In genomic region chrX:55487143-55487542, GRCh38 we compare ENCODE assay signal across 26 cellular contexts. TPM values are rescaled to one million over a fixed set of nuclear protein-coding genes. Genes with fewer than 3 reads are reported as not detected.
DNase-seq lines count a peak whose midpoint lies in the region; TF ChIP-seq lines count a peak whose summit lies in the region.
"Had no signal": no experiment of that assay in that cellular context is flagged by ENCODE, and none has a peak within 500 bp of the region (broad histone marks: within the 10 kb centered on the region; RNA-seq: fewer than 3 reads in every experiment).

No MANE protein-coding gene starts in this region.

- H3K36me3 Mint-ChIP-seq in activated CD4-positive, alpha-beta T cell treated with anti-CD3 and anti-CD28 coated beads, Interleukin-2, amount 10 ng/mL, durations not matched to agents 24 days and 14 days (ENCODE audit: low read depth) = no peaks in the 10 kb centered on the region
- peaks cover 17% of the 10 kb centered on the region for H3K36me3 Mint-ChIP-seq in endodermal cell (ENCODE audit: low read depth)

- no peak overlapping the region for H3K27ac Mint-ChIP-seq in activated CD4-positive, alpha-beta T cell treated with anti-CD3 and anti-CD28 coated beads, Interleukin-2, amount 10 ng/mL, durations not matched to agents 24 days and 14 days
- no peak overlapping the region for H3K27ac Mint-ChIP-seq in endodermal cell
- H3K27ac Mint-ChIP-seq: nephron progenitor cell had no signal

- H2BK5ac ChIP-seq in mesenchymal stem cell (ENCODE audit: low read depth, low read length, poor library complexity, severe bottlenecking) = no peak overlapping the region

- H3K9me3 ChIP-seq in Loucy (ENCODE audit: insufficient read depth, low read depth, low read length) (no peaks in the 10 kb centered on the region), endodermal cell (ENCODE audit: control insufficient read depth, low read length) (no peaks in the 10 kb centered on the region), stomach smooth muscle (ENCODE audit: control insufficient read depth in 2 of 2, low read length in 2 of 2) (no peaks in the 10 kb centered on the region), mesenchymal stem cell (ENCODE audit: control insufficient read depth, low read length) (no peaks in the 10 kb centered on the region)
- H3K9me3 ChIP-seq: A549, Caco-2, gastrocnemius medialis, left ventricle myocardium inferior, Peyer's patch, upper lobe of right lung had no signal

- no peaks in the 10 kb centered on the region for H3K79me1 ChIP-seq in mesenchymal stem cell (replicated peaks; ENCODE audit: low read length, poor library complexity, severe bottlenecking)

- no peak overlapping the region for H2BK120ac ChIP-seq in mesenchymal stem cell (ENCODE audit: low read depth, low read length)

- H3K79me2 ChIP-seq in Loucy (ENCODE audit: insufficient read depth, low read length) = peaks cover 4% of the 10 kb centered on the region

- peaks cover 14% of the 10 kb centered on the region for H3K4me1 Mint-ChIP-seq in activated CD4-positive, alpha-beta T cell treated with anti-CD3 and anti-CD28 coated beads, Interleukin-2, amount 10 ng/mL, durations not matched to agents 24 days and 14 days
- H3K4me1 Mint-ChIP-seq in endodermal cell = no peaks in the 10 kb centered on the region

- H3K4me2 ChIP-seq in Loucy (ENCODE audit: low read depth, low read length, poor library complexity, severe bottlenecking) = peak overlapping the region; percentile 82
- no peak overlapping the region for H3K4me2 ChIP-seq in mesenchymal stem cell (ENCODE audit: low read length, poor library complexity, severe bottlenecking)

- H2AFZ ChIP-seq in Loucy (ENCODE audit: low read length) (no peak overlapping the region), mesenchymal stem cell (ENCODE audit: low read depth, low read length) (no peak overlapping the region)

- H3K36me3 ChIP-seq in Loucy (ENCODE audit: insufficient read depth, low read length) (no peaks in the 10 kb centered on the region), endodermal cell (ENCODE audit: control insufficient read depth, insufficient read depth, low read length) (peaks cover 10% of the 10 kb centered on the region), stomach smooth muscle (ENCODE audit: control insufficient read depth in 2 of 2, insufficient read depth in 2 of 2, low read length in 2 of 2) (no peaks in the 10 kb centered on the region), mesenchymal stem cell (ENCODE audit: control insufficient read depth in 1 of 2, insufficient read depth in 2 of 2, low read depth in 1 of 2, low read length in 2 of 2) (no peaks in the 10 kb centered on the region)
- H3K36me3 ChIP-seq: brain microvascular endothelial cell, gastrocnemius medialis, left ventricle myocardium inferior, Peyer's patch, upper lobe of right lung, WERI-Rb-1 had no signal

- H3K4me3 Mint-ChIP-seq in activated CD4-positive, alpha-beta T cell treated with anti-CD3 and anti-CD28 coated beads, Interleukin-2, amount 10 ng/mL, durations not matched to agents 24 days and 14 days = no peak overlapping the region
- peak overlapping the region; percentile 90 for H3K4me3 Mint-ChIP-seq in endodermal cell

- H4K91ac ChIP-seq in mesenchymal stem cell (ENCODE audit: low read length) = no peak overlapping the region

- H2BK15ac ChIP-seq in mesenchymal stem cell (ENCODE audit: low read depth, poor library complexity, severe bottlenecking) = no peak overlapping the region

- H3K27me3 Mint-ChIP-seq in activated CD4-positive, alpha-beta T cell treated with anti-CD3 and anti-CD28 coated beads, Interleukin-2, amount 10 ng/mL, durations not matched to agents 24 days and 14 days = no peaks in the 10 kb centered on the region
- no peaks in the 10 kb centered on the region for H3K27me3 Mint-ChIP-seq in endodermal cell (ENCODE audit: insufficient read depth)
- H3K27me3 Mint-ChIP-seq: stimulated activated naive CD8-positive, alpha-beta T cell treated with anti-CD3 and anti-CD28 coated beads, Interleukin-15, amount 100 ng/mL, for 72 hours had no signal

- no peak overlapping the region for H3K18ac ChIP-seq in mesenchymal stem cell (ENCODE audit: low read depth in 1 of 2, low read length in 2 of 2)

- no peaks in the 10 kb centered on the region for H3F3A ChIP-seq in Loucy (ENCODE audit: low read depth)

- DNase-seq in activated CD4-positive, alpha-beta T cell treated with anti-CD3 and anti-CD28 coated beads, Interleukin-2, amount 10 ng/mL, durations not matched to agents 24 days and 14 days = peak; percentile 35
- no peak for DNase-seq in activated CD4-positive, alpha-beta T cell treated with anti-CD3 and anti-CD28 coated beads, Interleukin-2, amount 50 U/mL, for 48 hours
- DNase-seq in endodermal cell = peak; percentile 17
- no peak for DNase-seq in posterior vena cava (ENCODE audit: low spot score)
- no peak for DNase-seq in mesenchymal stem cell
- no peak for DNase-seq in stimulated activated CD4-positive, alpha-beta T cell treated with anti-CD3 and anti-CD28 coated beads, Interleukin-1b, Interleukin-23, amount 100 ng/mL, for 48 hours
- DNase-seq: activated CD4-positive, alpha-beta T cell treated with anti-CD3 and anti-CD28 coated beads, Interleukin-2, amount 50 U/mL, for 4 hours; activated gamma-delta T cell treated with Interleukin-2 at 50 U/mL for 16 hours; brain microvascular endothelial cell; Caco-2; DMS79; gastrocnemius medialis; GOT3; left ventricle myocardium inferior; NCI-H187; NCI-H526 treated with DMSO at 0.1 percent for 48 hours; nephron progenitor cell; Peyer's patch; stimulated activated CD4-positive, alpha-beta T cell treated with anti-CD3 and anti-CD28 coated beads, Interleukin-15, amount 100 ng/mL, for 24 hours; stimulated activated naive CD8-positive, alpha-beta T cell treated with anti-CD3 and anti-CD28 coated beads, Interleukin-15, amount 100 ng/mL, for 72 hours; upper lobe of right lung; WERI-Rb-1 had no signal

- peak overlapping the region; percentile 85 for H3K4me3 ChIP-seq in Loucy (ENCODE audit: low read length, poor library complexity, severe bottlenecking)
- no peak overlapping the region for H3K4me3 ChIP-seq in endodermal cell (ENCODE audit: low read length)
- no peak overlapping the region for H3K4me3 ChIP-seq in stomach smooth muscle (ENCODE audit: low read length in 2 of 2)
- H3K4me3 ChIP-seq in mesenchymal stem cell (ENCODE audit: insufficient read depth in 1 of 2, low read depth in 1 of 2, low read length in 2 of 2) = no peak overlapping the region
- H3K4me3 ChIP-seq: A549, gastrocnemius medialis, GM12878, Peyer's patch, upper lobe of right lung had no signal

- 94% methylated on average over 2 of the region's 2 CpGs; no CpG with 5 or more reads in 1 of the 2 experiments for WGBS in endodermal cell (ENCODE audit: insufficient coverage in 1 of 2, insufficient read length in 1 of 2), 2 experiments
- 100% methylated on average over 2 of the region's 2 CpGs for WGBS in mesenchymal stem cell

- H3K27ac ChIP-seq in endodermal cell (ENCODE audit: low read depth, low read length) (no peak overlapping the region), stomach smooth muscle (ENCODE audit: low read length) (peak overlapping the region; percentile 58), mesenchymal stem cell (ENCODE audit: low read length, poor library complexity, severe bottlenecking) (no peak overlapping the region)
- H3K27ac ChIP-seq: A549, brain microvascular endothelial cell, Peyer's patch, WERI-Rb-1 had no signal

- no peak overlapping the region for H2BK12ac ChIP-seq in mesenchymal stem cell (ENCODE audit: low read length in 2 of 2)

- H3K9me3 Mint-ChIP-seq in activated CD4-positive, alpha-beta T cell treated with anti-CD3 and anti-CD28 coated beads, Interleukin-2, amount 10 ng/mL, durations not matched to agents 24 days and 14 days = no peaks in the 10 kb centered on the region
- H3K9me3 Mint-ChIP-seq in endodermal cell = peaks cover 66% of the 10 kb centered on the region
- H3K9me3 Mint-ChIP-seq: stimulated activated naive CD8-positive, alpha-beta T cell treated with anti-CD3 and anti-CD28 coated beads, Interleukin-15, amount 100 ng/mL, for 72 hours had no signal

- no peak overlapping the region for H3K4ac ChIP-seq in mesenchymal stem cell (ENCODE audit: low read depth in 1 of 2, low read length in 2 of 2)

- H3K4me1 ChIP-seq in Loucy (ENCODE audit: insufficient read depth, low read length, poor library complexity, severe bottlenecking) (peaks cover 10% of the 10 kb centered on the region), endodermal cell (ENCODE audit: control insufficient read depth, insufficient read depth, low read length) (no peaks in the 10 kb centered on the region), stomach smooth muscle (ENCODE audit: control insufficient read depth, insufficient read depth, low read length) (peaks cover 13% of the 10 kb centered on the region), mesenchymal stem cell (ENCODE audit: control insufficient read depth, insufficient read depth, low read depth, low read length) (no peaks in the 10 kb centered on the region)
- H3K4me1 ChIP-seq: Caco-2, gastrocnemius medialis, upper lobe of right lung had no signal

- H3K9ac ChIP-seq in Loucy (ENCODE audit: low read depth, low read length, poor library complexity, severe bottlenecking) (peak overlapping the region; percentile 91), endodermal cell (ENCODE audit: extremely low read depth, low read length, poor library complexity, severe bottlenecking) (no peak overlapping the region), stomach smooth muscle (ENCODE audit: low read length in 2 of 2) (no peak overlapping the region), mesenchymal stem cell (ENCODE audit: low read length) (no peak overlapping the region)

- H4K20me1 ChIP-seq in Loucy (ENCODE audit: insufficient read depth, low read length, poor library complexity, severe bottlenecking) = no peaks in the 10 kb centered on the region

- H3K27me3 ChIP-seq in Loucy (ENCODE audit: insufficient read depth, low read length, poor library complexity, severe bottlenecking) (no peaks in the 10 kb centered on the region), endodermal cell (ENCODE audit: control insufficient read depth, insufficient read depth, low read length, poor library complexity, severe bottlenecking) (no peaks in the 10 kb centered on the region), stomach smooth muscle (ENCODE audit: control insufficient read depth in 1 of 2, insufficient read depth in 2 of 2, low read length in 2 of 2) (peaks cover 0 to 15% of the 10 kb centered on the region in 2 donors), mesenchymal stem cell (ENCODE audit: control insufficient read depth in 1 of 2, insufficient read depth in 1 of 2, low read length in 2 of 2) (peaks cover 0 to 8% of the 10 kb centered on the region in 2 experiments)
- H3K27me3 ChIP-seq: brain microvascular endothelial cell, gastrocnemius medialis, Peyer's patch, upper lobe of right lung had no signal

- no peak for TF ChIP-seq CTCF in Loucy (conservative IDR thresholded peaks at IDR 0.05; ENCODE audit: low read length)
- TF ChIP-seq CTCF in endodermal cell (conservative IDR thresholded peaks at IDR 0.05) = no peak

- intact Hi-C loops in activated CD4-positive, alpha-beta T cell treated with anti-CD3 and anti-CD28 coated beads, Interleukin-2, amount 10 ng/mL, durations not matched to agents 24 days and 14 days (cut with micrococcal nuclease) = no loop called here
- intact Hi-C loops in posterior vena cava (cut with DNase I) = no loop called here

- H3K9me2 ChIP-seq in Loucy (replicated peaks; ENCODE audit: low read depth, low read length) = no peaks in the 10 kb centered on the region

- no peak overlapping the region for H3K23ac ChIP-seq in mesenchymal stem cell (ENCODE audit: low read length in 2 of 2)

- H2AK5ac ChIP-seq in mesenchymal stem cell (ENCODE audit: low read length, severe bottlenecking) = no peak overlapping the region

- no peak overlapping the region for H4K8ac ChIP-seq in mesenchymal stem cell (ENCODE audit: low read length)

- no peak overlapping the region for H3K14ac ChIP-seq in mesenchymal stem cell (ENCODE audit: low read length in 2 of 2)

RNA-seq across cellular contexts. Expression of gene USP51, which starts 2.5 kb away (rescaled TPM):
- total RNA-seq in activated CD4-positive, alpha-beta T cell treated with anti-CD3 and anti-CD28 coated beads, Interleukin-2, amount 10 ng/mL, durations not matched to agents 24 days and 14 days = 1.5 and 2.6 TPM in 2 replicates
- total RNA-seq in endodermal cell (10 to 100 TPM; 15.6 to 18.0 TPM), posterior vena cava (1 to 10 TPM; 2.0 to 2.7 TPM)
- polyA plus RNA-seq in endodermal cell (2013, experiment 1 of 2) = 6.9 TPM
- 5.3 TPM for polyA plus RNA-seq in endodermal cell (2013, experiment 2 of 2)
- polyA plus RNA-seq in mesenchymal stem cell (2013, experiment 1 of 2) = 1.8 TPM
- 1.8 TPM for polyA plus RNA-seq in mesenchymal stem cell (2013, experiment 2 of 2)

RNA-seq across cellular contexts. Expression of gene MAGEH1, which starts 35.2 kb away (rescaled TPM):
- total RNA-seq in activated CD4-positive, alpha-beta T cell treated with anti-CD3 and anti-CD28 coated beads, Interleukin-2, amount 10 ng/mL, durations not matched to agents 24 days and 14 days = 14.4 and 16.6 TPM in 2 replicates
- total RNA-seq in endodermal cell (10 to 100 TPM; 19.6 to 37.9 TPM), posterior vena cava (10 to 100 TPM; 31.9 to 33.7 TPM)
- polyA plus RNA-seq in endodermal cell (2013, experiment 1 of 2) = 42.8 TPM
- 39.8 TPM for polyA plus RNA-seq in endodermal cell (2013, experiment 2 of 2)
- polyA plus RNA-seq in mesenchymal stem cell (2013, experiment 1 of 2) = 21.9 TPM
- 22.6 TPM for polyA plus RNA-seq in mesenchymal stem cell (2013, experiment 2 of 2)
- total RNA-seq: Caco-2 had no signal

Comparison
In these comparisons a context has a peak if more than half of its experiments do, and no peak if none do; other contexts are left out.
1. DNase-seq: peak in activated CD4-positive, alpha-beta T cell treated with anti-CD3 and anti-CD28 coated beads, Interleukin-2, amount 10 ng/mL, durations not matched to agents 24 days and 14 days (single experiment) and endodermal cell (single experiment); none in activated CD4-positive, alpha-beta T cell treated with anti-CD3 and anti-CD28 coated beads, Interleukin-2, amount 50 U/mL, for 48 hours (0 of 2), posterior vena cava (single experiment), mesenchymal stem cell (single experiment) and stimulated activated CD4-positive, alpha-beta T cell treated with anti-CD3 and anti-CD28 coated beads, Interleukin-1b, Interleukin-23, amount 100 ng/mL, for 48 hours (single experiment).